In the genomic region with DNA sequence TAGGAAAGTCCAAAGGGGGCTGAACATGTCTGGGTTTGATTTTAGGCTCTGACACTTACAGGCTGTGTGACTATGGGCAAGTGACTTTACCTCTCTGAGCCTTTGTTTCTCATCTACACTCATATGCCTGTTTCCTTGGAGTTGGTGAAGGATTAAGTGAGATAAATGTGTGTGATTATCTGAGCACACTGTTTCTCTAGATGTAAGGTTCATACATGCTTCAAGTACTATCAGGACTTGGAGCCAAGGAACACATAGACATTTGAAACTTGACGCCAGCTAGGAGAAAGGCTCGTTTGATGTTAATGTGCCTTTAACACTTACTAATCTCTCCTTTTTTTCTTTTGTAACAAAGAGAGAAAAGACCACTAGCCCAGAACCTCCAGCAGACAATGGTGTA, we compare ENCODE assay signal across 1 cellular context.
TF ChIP-seq lines count a peak whose summit lies in the region.

No MANE protein-coding gene starts in this region.

TF ChIP-seq in GM23338, 12 proteins besides CTCF, POLR2A, EP300 and RAD21 (continued from another document):
- TF ChIP-seq ZNF462 (CRISPR knock-in tag; IDR thresholded peaks at IDR 0.05), result no peak
- TF ChIP-seq STAT1 (IDR thresholded peaks at IDR 0.05; ENCODE audit: unreplicated experiment), result no peak
- peak; percentile 52; the same call in 1 of the 2 replicates for TF ChIP-seq NANOG (IDR thresholded peaks at IDR 0.05; ENCODE audit: borderline replicate concordance)
- TF ChIP-seq ZNF331 (CRISPR knock-in tag; IDR thresholded peaks at IDR 0.05; ENCODE audit: low read depth), result no peak
- no peak for TF ChIP-seq JUNB (IDR thresholded peaks at IDR 0.05; ENCODE audit: unreplicated experiment)
- no peak for TF ChIP-seq EZH2 (IDR thresholded peaks at IDR 0.05; ENCODE audit: low read depth, unreplicated experiment)
- TF ChIP-seq, protein P1, sequence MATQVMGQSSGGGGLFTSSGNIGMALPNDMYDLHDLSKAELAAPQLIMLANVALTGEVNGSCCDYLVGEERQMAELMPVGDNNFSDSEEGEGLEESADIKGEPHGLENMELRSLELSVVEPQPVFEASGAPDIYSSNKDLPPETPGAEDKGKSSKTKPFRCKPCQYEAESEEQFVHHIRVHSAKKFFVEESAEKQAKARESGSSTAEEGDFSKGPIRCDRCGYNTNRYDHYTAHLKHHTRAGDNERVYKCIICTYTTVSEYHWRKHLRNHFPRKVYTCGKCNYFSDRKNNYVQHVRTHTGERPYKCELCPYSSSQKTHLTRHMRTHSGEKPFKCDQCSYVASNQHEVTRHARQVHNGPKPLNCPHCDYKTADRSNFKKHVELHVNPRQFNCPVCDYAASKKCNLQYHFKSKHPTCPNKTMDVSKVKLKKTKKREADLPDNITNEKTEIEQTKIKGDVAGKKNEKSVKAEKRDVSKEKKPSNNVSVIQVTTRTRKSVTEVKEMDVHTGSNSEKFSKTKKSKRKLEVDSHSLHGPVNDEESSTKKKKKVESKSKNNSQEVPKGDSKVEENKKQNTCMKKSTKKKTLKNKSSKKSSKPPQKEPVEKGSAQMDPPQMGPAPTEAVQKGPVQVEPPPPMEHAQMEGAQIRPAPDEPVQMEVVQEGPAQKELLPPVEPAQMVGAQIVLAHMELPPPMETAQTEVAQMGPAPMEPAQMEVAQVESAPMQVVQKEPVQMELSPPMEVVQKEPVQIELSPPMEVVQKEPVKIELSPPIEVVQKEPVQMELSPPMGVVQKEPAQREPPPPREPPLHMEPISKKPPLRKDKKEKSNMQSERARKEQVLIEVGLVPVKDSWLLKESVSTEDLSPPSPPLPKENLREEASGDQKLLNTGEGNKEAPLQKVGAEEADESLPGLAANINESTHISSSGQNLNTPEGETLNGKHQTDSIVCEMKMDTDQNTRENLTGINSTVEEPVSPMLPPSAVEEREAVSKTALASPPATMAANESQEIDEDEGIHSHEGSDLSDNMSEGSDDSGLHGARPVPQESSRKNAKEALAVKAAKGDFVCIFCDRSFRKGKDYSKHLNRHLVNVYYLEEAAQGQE (IDR thresholded peaks at IDR 0.05; ENCODE audit: unreplicated experiment), result no peak
